14 cellular contexts compared by ENCODE assay signal in the genomic region with DNA sequence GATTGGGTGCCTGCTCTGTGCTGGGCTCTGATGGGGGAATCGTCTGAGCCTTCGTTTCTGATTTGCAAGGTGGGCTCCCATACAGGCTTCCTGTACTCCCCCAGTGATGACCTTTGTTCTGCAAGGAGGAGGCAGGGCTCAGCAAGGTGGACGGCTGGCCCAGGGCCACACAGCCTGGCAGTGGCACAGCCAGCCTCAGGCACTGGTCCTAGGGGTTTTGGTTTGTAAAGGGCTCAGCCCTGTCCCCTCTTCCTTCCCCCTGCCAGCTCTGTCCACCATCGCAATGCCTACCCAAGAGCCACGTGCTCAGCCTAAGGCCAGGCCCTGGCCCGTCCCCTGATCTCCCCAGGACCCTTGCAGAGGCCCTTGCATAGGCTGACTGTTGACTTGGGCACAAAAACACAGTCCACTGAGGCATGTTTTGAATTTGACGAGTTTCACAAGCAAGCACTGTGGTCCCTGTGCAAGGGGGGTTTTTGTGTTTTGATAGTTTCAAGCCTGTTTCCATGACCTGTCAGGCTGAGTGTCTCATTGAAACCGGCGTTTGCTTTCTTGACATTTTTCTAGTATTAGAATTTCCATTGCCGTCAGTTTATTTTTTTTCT. TPM values are rescaled to one million over a fixed set of nuclear protein-coding genes. Genes with fewer than 3 reads are reported as not detected.
DNase-seq lines count a peak whose midpoint lies in the region; ATAC-seq and TF ChIP-seq lines count a peak whose summit lies in the region.
"Had no signal": no experiment of that assay in that cellular context is flagged by ENCODE, and none has a peak within 500 bp of the region (broad histone marks: within the 10 kb centered on the region; RNA-seq: fewer than 3 reads in every experiment).

No MANE protein-coding gene starts in this region.

- H3K4me3 Mint-ChIP-seq in activated T-cell treated with anti-CD3 and anti-CD28 coated beads, Interleukin-2, amount 50 U/mL, for 24 hours, result peak overlapping the region; percentile 61
- no peak overlapping the region for H3K4me3 Mint-ChIP-seq in activated T-helper 2 cell treated with anti-CD3 and anti-CD28 coated beads, Interferon-gamma antibody, Interleukin-2, Interleukin-4, amounts not matched to agents 10 μg/mL and 5 μg/mL and 100 μg/mL, durations not matched to agents 14 hours and 24 hours and 36 hours (ENCODE audit: low read depth)
- H3K4me3 Mint-ChIP-seq: nephron had no signal

- no peak overlapping the region for H3K9ac ChIP-seq in KMS-11

- H3K4me3 ChIP-seq in KMS-11 (IDR thresholded peaks at IDR 0.05; ENCODE audit: insufficient read depth, low read depth, low read length) (no peak overlapping the region), suprapubic skin (no peak overlapping the region)
- H3K4me3 ChIP-seq: prostate gland had no signal

- no peaks in the 10 kb centered on the region for H3K9me3 Mint-ChIP-seq in activated T-cell treated with anti-CD3 and anti-CD28 coated beads, Interleukin-2, amount 50 U/mL, for 24 hours
- no peaks in the 10 kb centered on the region for H3K9me3 Mint-ChIP-seq in activated T-helper 2 cell treated with anti-CD3 and anti-CD28 coated beads, Interferon-gamma antibody, Interleukin-2, Interleukin-4, amounts not matched to agents 10 μg/mL and 5 μg/mL and 100 μg/mL, durations not matched to agents 14 hours and 24 hours and 36 hours
- H3K9me3 Mint-ChIP-seq: nephron had no signal

- no peaks in the 10 kb centered on the region for H3K9me3 ChIP-seq in suprapubic skin
- H3K9me3 ChIP-seq: prostate gland had no signal

- H3K36me3 ChIP-seq in KMS-11 (ENCODE audit: insufficient read depth) (no peaks in the 10 kb centered on the region), suprapubic skin (no peaks in the 10 kb centered on the region)
- H3K36me3 ChIP-seq: prostate gland had no signal

- whole genome bisulfite sequencing in suprapubic skin, result 85% methylated on average over 7 of the region's 10 CpGs

- H3K27me3 ChIP-seq in KMS-11 (ENCODE audit: insufficient read depth, low read depth), result no peaks in the 10 kb centered on the region; the same call in 1 of the 2 replicates
- H3K27me3 ChIP-seq in suprapubic skin, result peaks cover 8% of the 10 kb centered on the region

- H3K4me2 ChIP-seq in KMS-11, result peak overlapping the region; percentile 46

- H3K36me3 Mint-ChIP-seq in activated T-cell treated with anti-CD3 and anti-CD28 coated beads, Interleukin-2, amount 50 U/mL, for 24 hours (ENCODE audit: low read depth), result peaks cover 29% of the 10 kb centered on the region
- H3K36me3 Mint-ChIP-seq in activated T-helper 2 cell treated with anti-CD3 and anti-CD28 coated beads, Interferon-gamma antibody, Interleukin-2, Interleukin-4, amounts not matched to agents 10 μg/mL and 5 μg/mL and 100 μg/mL, durations not matched to agents 14 hours and 24 hours and 36 hours (ENCODE audit: low read depth), result peaks cover 55% of the 10 kb centered on the region

- H3K4me1 Mint-ChIP-seq in activated T-cell treated with anti-CD3 and anti-CD28 coated beads, Interleukin-2, amount 50 U/mL, for 24 hours (ENCODE audit: low read depth), result peaks cover 57% of the 10 kb centered on the region
- peaks cover 16% of the 10 kb centered on the region for H3K4me1 Mint-ChIP-seq in activated T-helper 2 cell treated with anti-CD3 and anti-CD28 coated beads, Interferon-gamma antibody, Interleukin-2, Interleukin-4, amounts not matched to agents 10 μg/mL and 5 μg/mL and 100 μg/mL, durations not matched to agents 14 hours and 24 hours and 36 hours (ENCODE audit: low read depth)

- no peak for TF ChIP-seq CTCF in KMS-11 (conservative IDR thresholded peaks at IDR 0.05; ENCODE audit: low read depth, low read length)
- no peak for TF ChIP-seq CTCF in suprapubic skin (IDR thresholded peaks at IDR 0.05)

- ATAC-seq in HG02884 (IDR thresholded peaks at IDR 0.05; ENCODE audit: unreplicated experiment), result no peak

- TF ChIP-seq EP300 in suprapubic skin (IDR thresholded peaks at IDR 0.05), result no peak

- peaks cover 40% of the 10 kb centered on the region for H3K4me1 ChIP-seq in KMS-11 (ENCODE audit: low read depth, poor library complexity, severe bottlenecking)
- peaks cover 17% of the 10 kb centered on the region for H3K4me1 ChIP-seq in suprapubic skin
- H3K4me1 ChIP-seq: prostate gland had no signal

- peak overlapping the region; percentile 93 for H3K27ac Mint-ChIP-seq in activated T-cell treated with anti-CD3 and anti-CD28 coated beads, Interleukin-2, amount 50 U/mL, for 24 hours
- H3K27ac Mint-ChIP-seq in activated T-helper 2 cell treated with anti-CD3 and anti-CD28 coated beads, Interferon-gamma antibody, Interleukin-2, Interleukin-4, amounts not matched to agents 10 μg/mL and 5 μg/mL and 100 μg/mL, durations not matched to agents 14 hours and 24 hours and 36 hours, result peak overlapping the region; percentile 92
- H3K27ac Mint-ChIP-seq: nephron had no signal

- H2AFZ ChIP-seq in KMS-11 (ENCODE audit: low read depth), result peak overlapping the region; percentile 28; the same call in 1 of the 2 replicates

- peak; percentile 62 for DNase-seq in activated T-cell treated with anti-CD3 and anti-CD28 coated beads, Interleukin-2, amount 50 U/mL, for 24 hours
- no peak for DNase-seq in activated T-cell treated with anti-CD3 and anti-CD28 coated beads for 4 hours
- no peak for DNase-seq in activated T-helper 2 cell treated with anti-CD3 and anti-CD28 coated beads, Interferon-gamma antibody, Interleukin-2, Interleukin-4, amounts not matched to agents 10 μg/mL and 5 μg/mL and 100 μg/mL, durations not matched to agents 14 hours and 24 hours and 36 hours (ENCODE audit: low spot score)
- peak; percentile 49 for DNase-seq in stimulated activated CD4-positive, alpha-beta T cell treated with anti-CD3 and anti-CD28 coated beads, Interleukin-1b, Interleukin-23, amount 100 ng/mL, for 48 hours
- DNase-seq in suprapubic skin (ENCODE audit: low spot score in 2 of 2), result no peak
- DNase-seq in NOMO-1 (lab: John Stamatoyannopoulos, UW; ENCODE audit: unreplicated experiment in 2 of 2), result no peak
- DNase-seq: aorta, Kasumi-1, NCI-H1417, small intestine had no signal

- intact Hi-C loops in activated T-helper 2 cell treated with anti-CD3 and anti-CD28 coated beads, Interferon-gamma antibody, Interleukin-2, Interleukin-4, amounts not matched to agents 10 μg/mL and 5 μg/mL and 100 μg/mL, durations not matched to agents 14 hours and 24 hours and 36 hours (cut with micrococcal nuclease), result no loop called here

- H3K79me2 ChIP-seq in KMS-11 (ENCODE audit: insufficient read depth, low read depth), result no peaks in the 10 kb centered on the region

- H3K27ac ChIP-seq in KMS-11 (peak overlapping the region; percentile 52), suprapubic skin (no peak overlapping the region)
- H3K27ac ChIP-seq: prostate gland had no signal

- H3K27me3 Mint-ChIP-seq in activated T-cell treated with anti-CD3 and anti-CD28 coated beads, Interleukin-2, amount 50 U/mL, for 24 hours, result no peaks in the 10 kb centered on the region
- no peaks in the 10 kb centered on the region for H3K27me3 Mint-ChIP-seq in activated T-helper 2 cell treated with anti-CD3 and anti-CD28 coated beads, Interferon-gamma antibody, Interleukin-2, Interleukin-4, amounts not matched to agents 10 μg/mL and 5 μg/mL and 100 μg/mL, durations not matched to agents 14 hours and 24 hours and 36 hours (ENCODE audit: low read depth)

- H4K20me1 ChIP-seq in KMS-11 (ENCODE audit: insufficient read depth), result no peaks in the 10 kb centered on the region

- TF ChIP-seq POLR2A in suprapubic skin (IDR thresholded peaks at IDR 0.05), result no peak

RNA-seq across cellular contexts. Expression of a gene that starts 39.5 kb away (rescaled TPM):
- 150 and 153 TPM in 2 replicates for total RNA-seq in activated T-helper 2 cell treated with anti-CD3 and anti-CD28 coated beads, Interferon-gamma antibody, Interleukin-2, Interleukin-4, amounts not matched to agents 10 μg/mL and 5 μg/mL and 100 μg/mL, durations not matched to agents 14 hours and 24 hours and 36 hours
- total RNA-seq in suprapubic skin, result 10 to 100 TPM in 2 of 4 donors, 1 to 10 TPM in 2; 6.3 to 35.2 (median 11.9) TPM

Comparison
In these comparisons a context has a peak if more than half of its experiments do, and no peak if none do; other contexts are left out.
1. DNase-seq: peak in activated T-cell treated with anti-CD3 and anti-CD28 coated beads, Interleukin-2, amount 50 U/mL, for 24 hours (single experiment) and stimulated activated CD4-positive, alpha-beta T cell treated with anti-CD3 and anti-CD28 coated beads, Interleukin-1b, Interleukin-23, amount 100 ng/mL, for 48 hours (single experiment); none in activated T-cell treated with anti-CD3 and anti-CD28 coated beads for 4 hours (single experiment), activated T-helper 2 cell treated with anti-CD3 and anti-CD28 coated beads, Interferon-gamma antibody, Interleukin-2, Interleukin-4, amounts not matched to agents 10 μg/mL and 5 μg/mL and 100 μg/mL, durations not matched to agents 14 hours and 24 hours and 36 hours (single experiment), suprapubic skin (0 of 2) and NOMO-1 (0 of 2).